In genomic region chr6:36928547-36928918, GRCh38 we compare ENCODE assay signal across 18 cellular contexts. TPM values are rescaled to one million over a fixed set of nuclear protein-coding genes. Genes with fewer than 3 reads are reported as not detected.
DNase-seq lines count a peak whose midpoint lies in the region; ATAC-seq, FAIRE-seq and TF ChIP-seq lines count a peak whose summit lies in the region.
"Had no signal": no experiment of that assay in that cellular context is flagged by ENCODE, and none has a peak within 500 bp of the region (broad histone marks: within the 10 kb centered on the region; RNA-seq: fewer than 3 reads in every experiment).

No MANE protein-coding gene starts in this region.

- no peak for TF ChIP-seq POLR2A in HepG2 (IDR thresholded peaks at IDR 0.05; ENCODE audit: insufficient read depth in 1 of 2, low read depth in 2 of 2, low read length in 2 of 2)

- H3K9ac ChIP-seq in HepG2 (ENCODE audit: insufficient read depth, low read depth, low read length) (no peak overlapping the region), subcutaneous abdominal adipose tissue (ENCODE audit: low read length in 5 of 5) (no peak overlapping the region)

- TF ChIP-seq EP300 in HepG2 (IDR thresholded peaks at IDR 0.05; ENCODE audit: low read depth in 2 of 2, low read length in 2 of 2) (no peak), HepG2 (CRISPR knock-in tag; IDR thresholded peaks at IDR 0.05; ENCODE audit: borderline replicate concordance) (no peak)

- H3K36me3 ChIP-seq in HepG2 (replicated peaks in 1 of 2; ENCODE audit: control insufficient read depth in 1 of 2, insufficient read depth in 2 of 2, low read length in 2 of 2) (peaks cover 2 to 6% of the 10 kb centered on the region in 2 experiments; a peak in 3 of 5 replicates), subcutaneous abdominal adipose tissue (ENCODE audit: control insufficient read depth in 5 of 5, insufficient read depth in 5 of 5, low read length in 5 of 5) (peaks cover 12 to 23% (median 20%) of the 10 kb centered on the region in 5 donors)

- no peaks in the 10 kb centered on the region for H3K4me1 Mint-ChIP-seq in CD14-positive monocyte

- H3K9me3 ChIP-seq in HepG2 (ENCODE audit: low read length) (no peaks in the 10 kb centered on the region), subcutaneous abdominal adipose tissue (ENCODE audit: control insufficient read depth in 5 of 5, low read length in 5 of 5) (no peaks in the 10 kb centered on the region)
- H3K9me3 ChIP-seq: MG63 had no signal

- H3K36me3 Mint-ChIP-seq in CD14-positive monocyte = peaks cover 40 to 44% of the 10 kb centered on the region in 2 donors

- intact Hi-C loops in HepG2 (cut with micrococcal nuclease; ENCODE audit: unreplicated experiment) = loop anchor here (5.0 kb wide), 1 partner anchor 564 kb away; no protein-coding TSS in a partner anchor
- intact Hi-C loops in CD14-positive monocyte (cut with micrococcal nuclease) = no loop called here

- no peaks in the 10 kb centered on the region for H3K27me3 ChIP-seq in HepG2 (ENCODE audit: control insufficient read depth in 1 of 2, insufficient read depth in 2 of 2, low read length in 2 of 2)
- H3K27me3 ChIP-seq in subcutaneous abdominal adipose tissue (ENCODE audit: control insufficient read depth in 5 of 5, insufficient read depth in 4 of 5, low read length in 5 of 5) = no peaks in the 10 kb centered on the region
- H3K27me3 ChIP-seq: MG63 had no signal

- H4K20me1 ChIP-seq in HepG2 (ENCODE audit: insufficient read depth, low read length) = no peaks in the 10 kb centered on the region

- H3K27ac ChIP-seq in angular gyrus (ENCODE audit: low read depth, low read length) (peak overlapping the region; percentile 46), HepG2 (ENCODE audit: extremely low read length, insufficient read depth, low read length) (no peak overlapping the region), subcutaneous abdominal adipose tissue (ENCODE audit: low read depth, low read length) (peak overlapping the region; percentile 44)

- in situ Hi-C loops in HepG2 (cut with HindIII; ENCODE audit: extremely low pct_ligation_motif_present, low pct_unique_long_range_greater_than_20kb) = no loop called here

- H3K27me3 Mint-ChIP-seq in CD14-positive monocyte (ENCODE audit: low read depth in 3 of 3) = peaks cover 4 to 6% (median 4%) of the 10 kb centered on the region in 3 donors

- TF ChIP-seq RAD21 in HepG2 (CRISPR knock-in tag; IDR thresholded peaks at IDR 0.05) = no peak

- CTCF ChIA-PET in HepG2 (lab: Yijun Ruan, JAX; ENCODE audit: low intra/inter-chr PET ratio, low total read pairs) = no interaction called here

- H3K4me1 ChIP-seq in HepG2 (ENCODE audit: insufficient read depth, low read length) (peaks cover 11% of the 10 kb centered on the region; the same call in 1 of the 2 replicates), subcutaneous abdominal adipose tissue (ENCODE audit: control insufficient read depth in 5 of 5, insufficient read depth in 5 of 5, low read length in 5 of 5) (peaks cover 7 to 35% (median 23%) of the 10 kb centered on the region in 5 donors)

- H3K4me3 ChIP-seq in HepG2 (replicated peaks in 1 of 3; ENCODE audit: insufficient read depth in 1 of 3, low read depth in 2 of 3, low read length in 3 of 3) (no peak overlapping the region), subcutaneous abdominal adipose tissue (ENCODE audit: low read depth in 1 of 5, low read length in 5 of 5) (no peak overlapping the region)
- H3K4me3 ChIP-seq: MG63 had no signal

- H3K4me3 Mint-ChIP-seq in CD14-positive monocyte = no peak overlapping the region
- H3K4me3 Mint-ChIP-seq: activated naive CD4-positive, alpha-beta T cell treated with anti-CD3 and anti-CD28 coated beads, Interleukin-2, amount 10 ng/mL, durations not matched to agents 7 days and 5 days; mesothelial cell of epicardium had no signal

- TF ChIP-seq CTCF in HepG2 (CRISPR knock-in tag; IDR thresholded peaks at IDR 0.05) = no peak
- no peak for TF ChIP-seq CTCF in CD14-positive monocyte (IDR thresholded peaks at IDR 0.05)

- H3K27ac Mint-ChIP-seq in CD14-positive monocyte = peak overlapping the region in 1 of 7 donors; percentile 31
- H3K27ac Mint-ChIP-seq: activated naive CD4-positive, alpha-beta T cell treated with anti-CD3 and anti-CD28 coated beads, Interleukin-2, amount 10 ng/mL, durations not matched to agents 7 days and 5 days; mesothelial cell of epicardium had no signal

- ATAC-seq in HepG2 = peak; percentile 49
- ATAC-seq: PC-3 had no signal

- no peaks in the 10 kb centered on the region for H3K9me3 Mint-ChIP-seq in CD14-positive monocyte
- H3K9me3 Mint-ChIP-seq: activated naive CD4-positive, alpha-beta T cell treated with anti-CD3 and anti-CD28 coated beads, Interleukin-2, amount 10 ng/mL, durations not matched to agents 7 days and 5 days had no signal

- H3K4me2 ChIP-seq in HepG2 (ENCODE audit: low read depth, low read length) = no peak overlapping the region

- FAIRE-seq in HepG2 (lab: Jason Lieb, UNC) = no peak
- FAIRE-seq: colon, H1 had no signal

- whole genome bisulfite sequencing in HepG2 (ENCODE audit: low lambda C conversion rate) = 81% methylated on average over 7 of the region's 7 CpGs

- no peak overlapping the region for H2AFZ ChIP-seq in HepG2 (ENCODE audit: low read length)

- no peaks in the 10 kb centered on the region for H3K79me2 ChIP-seq in HepG2 (ENCODE audit: insufficient read depth, low read length)

- DNase-seq in NCI-H510A treated with DMSO at 0.1 percent for 48 hours (lab: John Stamatoyannopoulos, UW) = peak; percentile 52
- DNase-seq in NCI-H510A (lab: John Stamatoyannopoulos, UW) = no peak
- DNase-seq in HepG2 (ENCODE audit: low spot score) = no peak
- DNase-seq in NAMALWA (ENCODE audit: low spot score) = no peak
- DNase-seq in CD14-positive monocyte (ENCODE audit: low spot score) = no peak
- DNase-seq in T1000 (lab: John Stamatoyannopoulos, UW) = no peak
- DNase-seq: activated naive CD4-positive, alpha-beta T cell treated with anti-CD3 and anti-CD28 coated beads, Interleukin-2, amount 10 ng/mL, durations not matched to agents 7 days and 5 days; DND-41; MG63; NCI-H69; PC-3; stimulated activated naive CD4-positive, alpha-beta T cell had no signal

- POLR2A ChIA-PET in HepG2 (lab: Yijun Ruan, JAX) = no interaction called here

- BruUV-seq in HepG2 (replicated peaks; lab: Mats Ljungman, UMichigan) = no TSS peak

RNA-seq across cellular contexts. Expression of gene PI16, which starts 26.0 kb away (rescaled TPM):
- total RNA-seq in HepG2 (2016; rRNA removed; fragmentation: Illumina TruSeq; extraction: Trizol) = not detected in 2 replicates
- total RNA-seq in HepG2 (2016; cell fraction: cytosol; rRNA removed; fragmentation: Illumina TruSeq; extraction: Trizol; ENCODE audit: low read depth) = not detected in 2 replicates
- total RNA-seq in HepG2 (2016; cell fraction: insoluble cytoplasmic fraction; rRNA removed; fragmentation: Illumina TruSeq; extraction: Trizol) = not detected in 2 replicates
- not detected in 2 replicates for total RNA-seq in HepG2 (2016; cell fraction: membrane; rRNA removed; fragmentation: Illumina TruSeq; extraction: Trizol)
- total RNA-seq in HepG2 (2016; cell fraction: nucleus; rRNA removed; fragmentation: Illumina TruSeq; extraction: Trizol) = not detected in 2 replicates
- polyA plus RNA-seq in HepG2 (2011; rRNA removed) (not detected in 2 replicates), CD14-positive monocyte (under 1 TPM in 1 of 2 donors, not detected in 1; 0.22 TPM)
- not detected in 2 replicates for polyA plus RNA-seq in HepG2 (2011; cell fraction: cytosol; rRNA removed)
- polyA plus RNA-seq in HepG2 (2011; cell fraction: nucleus; rRNA removed) = not detected in 2 replicates
- polyA plus RNA-seq in HepG2 (2012) = not detected in 2 replicates
- polyA plus RNA-seq in HepG2 (2016; cell fraction: cytosol; fragmentation: Illumina TruSeq; extraction: Trizol; ENCODE audit: low read depth) = not detected in 2 replicates
- not detected in 2 replicates for polyA plus RNA-seq in HepG2 (2016; cell fraction: insoluble cytoplasmic fraction; fragmentation: Illumina TruSeq; extraction: Trizol; ENCODE audit: low read depth)
- polyA plus RNA-seq in HepG2 (2016; cell fraction: membrane; fragmentation: Illumina TruSeq; extraction: Trizol; ENCODE audit: low read depth) = not detected in 2 replicates
- not detected in 2 replicates for polyA plus RNA-seq in HepG2 (2016; cell fraction: nucleus; fragmentation: Illumina TruSeq; extraction: Trizol; ENCODE audit: insufficient read depth, low read depth)
- polyA minus RNA-seq in HepG2 (2011; rRNA and poly(A)+ RNA removed; ENCODE audit: low replicate concordance) = 0.33 TPM in 1 of 2 replicates, not detected in the other
- not detected in 2 replicates for polyA minus RNA-seq in HepG2 (2011; cell fraction: cytosol; rRNA and poly(A)+ RNA removed)
- polyA minus RNA-seq in HepG2 (2011; cell fraction: nucleus; rRNA and poly(A)+ RNA removed) = not detected in 2 replicates
- total RNA-seq: H1, kidney epithelial cell, mesothelial cell of epicardium had no signal

RNA-seq across cellular contexts. Expression of gene C6orf89, which starts 42.8 kb away (rescaled TPM):
- 23.9 and 32.2 TPM in 2 replicates for total RNA-seq in HepG2 (2016; rRNA removed; fragmentation: Illumina TruSeq; extraction: Trizol)
- 7.9 and 8.2 TPM in 2 replicates for total RNA-seq in HepG2 (2016; cell fraction: cytosol; rRNA removed; fragmentation: Illumina TruSeq; extraction: Trizol; ENCODE audit: low read depth)
- total RNA-seq in HepG2 (2016; cell fraction: insoluble cytoplasmic fraction; rRNA removed; fragmentation: Illumina TruSeq; extraction: Trizol) = 22.0 and 33.0 TPM in 2 replicates
- total RNA-seq in HepG2 (2016; cell fraction: membrane; rRNA removed; fragmentation: Illumina TruSeq; extraction: Trizol) = 14.6 and 15.0 TPM in 2 replicates
- total RNA-seq in HepG2 (2016; cell fraction: nucleus; rRNA removed; fragmentation: Illumina TruSeq; extraction: Trizol) = 25.4 and 27.7 TPM in 2 replicates
- polyA plus RNA-seq in HepG2 (2011; rRNA removed) (22.1 and 26.0 TPM in 2 replicates), CD14-positive monocyte (10 to 100 TPM; 29.2 to 37.5 TPM)
- 11.4 and 16.3 TPM in 2 replicates for polyA plus RNA-seq in HepG2 (2011; cell fraction: cytosol; rRNA removed)
- 12.6 and 14.7 TPM in 2 replicates for polyA plus RNA-seq in HepG2 (2011; cell fraction: nucleus; rRNA removed)
- 24.1 and 25.8 TPM in 2 replicates for polyA plus RNA-seq in HepG2 (2012)
- 6.6 and 6.8 TPM in 2 replicates for polyA plus RNA-seq in HepG2 (2016; cell fraction: cytosol; fragmentation: Illumina TruSeq; extraction: Trizol; ENCODE audit: low read depth)
- 16.8 and 19.4 TPM in 2 replicates for polyA plus RNA-seq in HepG2 (2016; cell fraction: insoluble cytoplasmic fraction; fragmentation: Illumina TruSeq; extraction: Trizol; ENCODE audit: low read depth)
- polyA plus RNA-seq in HepG2 (2016; cell fraction: membrane; fragmentation: Illumina TruSeq; extraction: Trizol; ENCODE audit: low read depth) = 10.3 and 12.1 TPM in 2 replicates
- polyA plus RNA-seq in HepG2 (2016; cell fraction: nucleus; fragmentation: Illumina TruSeq; extraction: Trizol; ENCODE audit: insufficient read depth, low read depth) = 31.1 and 31.6 TPM in 2 replicates
- polyA minus RNA-seq in HepG2 (2011; rRNA and poly(A)+ RNA removed; ENCODE audit: low replicate concordance) = 18.1 and 18.8 TPM in 2 replicates
- 7.6 and 13.6 TPM in 2 replicates for polyA minus RNA-seq in HepG2 (2011; cell fraction: cytosol; rRNA and poly(A)+ RNA removed)
- 6.8 and 8.6 TPM in 2 replicates for polyA minus RNA-seq in HepG2 (2011; cell fraction: nucleus; rRNA and poly(A)+ RNA removed)

RNA-seq across cellular contexts. Expression of gene PPIL1, which starts 53.9 kb away (rescaled TPM):
- 144 and 202 TPM in 2 replicates for total RNA-seq in HepG2 (2016; rRNA removed; fragmentation: Illumina TruSeq; extraction: Trizol)
- 18.7 and 21.1 TPM in 2 replicates for total RNA-seq in HepG2 (2016; cell fraction: cytosol; rRNA removed; fragmentation: Illumina TruSeq; extraction: Trizol; ENCODE audit: low read depth)
- total RNA-seq in HepG2 (2016; cell fraction: insoluble cytoplasmic fraction; rRNA removed; fragmentation: Illumina TruSeq; extraction: Trizol) = 144 and 223 TPM in 2 replicates
- total RNA-seq in HepG2 (2016; cell fraction: membrane; rRNA removed; fragmentation: Illumina TruSeq; extraction: Trizol) = 75.0 TPM in 2 replicates
- 60.3 and 65.1 TPM in 2 replicates for total RNA-seq in HepG2 (2016; cell fraction: nucleus; rRNA removed; fragmentation: Illumina TruSeq; extraction: Trizol)
- polyA plus RNA-seq in HepG2 (2011; rRNA removed) (59.0 and 74.2 TPM in 2 replicates), CD14-positive monocyte (1 to 10 TPM; 5.9 to 7.6 TPM)
- 53.5 and 73.2 TPM in 2 replicates for polyA plus RNA-seq in HepG2 (2011; cell fraction: cytosol; rRNA removed)
- 9.9 and 13.8 TPM in 2 replicates for polyA plus RNA-seq in HepG2 (2011; cell fraction: nucleus; rRNA removed)
- 62.2 and 66.4 TPM in 2 replicates for polyA plus RNA-seq in HepG2 (2012)
- polyA plus RNA-seq in HepG2 (2016; cell fraction: cytosol; fragmentation: Illumina TruSeq; extraction: Trizol; ENCODE audit: low read depth) = 20.3 and 21.1 TPM in 2 replicates
- 209 and 228 TPM in 2 replicates for polyA plus RNA-seq in HepG2 (2016; cell fraction: insoluble cytoplasmic fraction; fragmentation: Illumina TruSeq; extraction: Trizol; ENCODE audit: low read depth)
- polyA plus RNA-seq in HepG2 (2016; cell fraction: membrane; fragmentation: Illumina TruSeq; extraction: Trizol; ENCODE audit: low read depth) = 57.0 and 58.9 TPM in 2 replicates
- 73.7 and 81.3 TPM in 2 replicates for polyA plus RNA-seq in HepG2 (2016; cell fraction: nucleus; fragmentation: Illumina TruSeq; extraction: Trizol; ENCODE audit: insufficient read depth, low read depth)
- polyA minus RNA-seq in HepG2 (2011; rRNA and poly(A)+ RNA removed; ENCODE audit: low replicate concordance) = 69.1 and 72.7 TPM in 2 replicates
- 31.7 and 39.2 TPM in 2 replicates for polyA minus RNA-seq in HepG2 (2011; cell fraction: cytosol; rRNA and poly(A)+ RNA removed)
- 17.1 and 20.0 TPM in 2 replicates for polyA minus RNA-seq in HepG2 (2011; cell fraction: nucleus; rRNA and poly(A)+ RNA removed)

RNA-seq across cellular contexts. Expression of gene MTCH1, which starts 57.5 kb away (rescaled TPM):
- total RNA-seq in HepG2 (2016; rRNA removed; fragmentation: Illumina TruSeq; extraction: Trizol) = 115 and 144 TPM in 2 replicates
- 53.5 and 64.3 TPM in 2 replicates for total RNA-seq in HepG2 (2016; cell fraction: cytosol; rRNA removed; fragmentation: Illumina TruSeq; extraction: Trizol; ENCODE audit: low read depth)
- 99.7 and 146 TPM in 2 replicates for total RNA-seq in HepG2 (2016; cell fraction: insoluble cytoplasmic fraction; rRNA removed; fragmentation: Illumina TruSeq; extraction: Trizol)
- 112 and 127 TPM in 2 replicates for total RNA-seq in HepG2 (2016; cell fraction: membrane; rRNA removed; fragmentation: Illumina TruSeq; extraction: Trizol)
- 129 and 139 TPM in 2 replicates for total RNA-seq in HepG2 (2016; cell fraction: nucleus; rRNA removed; fragmentation: Illumina TruSeq; extraction: Trizol)
- polyA plus RNA-seq in HepG2 (2011; rRNA removed) (86.2 and 96.1 TPM in 2 replicates), CD14-positive monocyte (100 to 1,000 TPM; 111 to 118 TPM)
- polyA plus RNA-seq in HepG2 (2011; cell fraction: cytosol; rRNA removed) = 84.5 and 90.6 TPM in 2 replicates
- polyA plus RNA-seq in HepG2 (2011; cell fraction: nucleus; rRNA removed) = 168 and 184 TPM in 2 replicates
- 90.8 and 127 TPM in 2 replicates for polyA plus RNA-seq in HepG2 (2012)
- 50.6 and 64.6 TPM in 2 replicates for polyA plus RNA-seq in HepG2 (2016; cell fraction: cytosol; fragmentation: Illumina TruSeq; extraction: Trizol; ENCODE audit: low read depth)
- 92.2 and 107 TPM in 2 replicates for polyA plus RNA-seq in HepG2 (2016; cell fraction: insoluble cytoplasmic fraction; fragmentation: Illumina TruSeq; extraction: Trizol; ENCODE audit: low read depth)
- 86.2 and 95.7 TPM in 2 replicates for polyA plus RNA-seq in HepG2 (2016; cell fraction: membrane; fragmentation: Illumina TruSeq; extraction: Trizol; ENCODE audit: low read depth)
- polyA plus RNA-seq in HepG2 (2016; cell fraction: nucleus; fragmentation: Illumina TruSeq; extraction: Trizol; ENCODE audit: insufficient read depth, low read depth) = 185 and 196 TPM in 2 replicates
- 134 and 163 TPM in 2 replicates for polyA minus RNA-seq in HepG2 (2011; rRNA and poly(A)+ RNA removed; ENCODE audit: low replicate concordance)
- 32.2 and 36.3 TPM in 2 replicates for polyA minus RNA-seq in HepG2 (2011; cell fraction: cytosol; rRNA and poly(A)+ RNA removed)
- polyA minus RNA-seq in HepG2 (2011; cell fraction: nucleus; rRNA and poly(A)+ RNA removed) = 109 and 138 TPM in 2 replicates
